ENCODE assay signal across 20 cellular contexts in genomic region chr9:111910428-111910827, GRCh38. TPM values are rescaled to one million over a fixed set of nuclear protein-coding genes. Genes with fewer than 3 reads are reported as not detected.
A peak's percentile ranks its signal among the peaks of the same experiment; 100 is the strongest.
DNase-seq lines count a peak whose midpoint lies in the region; ATAC-seq and TF ChIP-seq lines count a peak whose summit lies in the region.
"Had no signal": no experiment of that assay in that cellular context is flagged by ENCODE, and none has a peak within 500 bp of the region (broad histone marks: within the 10 kb centered on the region; RNA-seq: fewer than 3 reads in every experiment).

No MANE protein-coding gene starts in this region.

- H4K91ac ChIP-seq in IMR-90 (ENCODE audit: insufficient read depth, low read depth, low read length): no peak overlapping the region

- dilution Hi-C loops in IMR-90 (cut with HindIII; ENCODE audit: low sequenced_read_pairs, unreplicated experiment): no loop called here

- H3K79me1 ChIP-seq in IMR-90 (ENCODE audit: low read depth in 1 of 2, low read length in 2 of 2): peaks cover 0 to 47% of the 10 kb centered on the region in 2 experiments; a peak in 2 of 4 replicates

- TF ChIP-seq POLR2A in IMR-90 (IDR thresholded peaks at IDR 0.05; ENCODE audit: low read depth, low read length) (no peak), spleen (IDR thresholded peaks at IDR 0.05) (no peak), ovary (IDR thresholded peaks at IDR 0.05) (no peak)

- no peak overlapping the region for H4K8ac ChIP-seq in IMR-90 (ENCODE audit: low read depth in 2 of 2, low read length in 2 of 2)

- H3K9ac ChIP-seq in IMR-90 (ENCODE audit: low read depth, low read length): no peak overlapping the region

- no peak overlapping the region for H3K4ac ChIP-seq in IMR-90 (ENCODE audit: low read depth, low read length)

- CTCF ChIA-PET in IMR-90 (lab: Yijun Ruan, JAX): no interaction called here

- H3K27me3 ChIP-seq in IMR-90 (ENCODE audit: control insufficient read depth, insufficient read depth, low read length): no peaks in the 10 kb centered on the region
- no peaks in the 10 kb centered on the region for H3K27me3 ChIP-seq in spleen (replicated peaks in 1 of 7)
- no peaks in the 10 kb centered on the region for H3K27me3 ChIP-seq in ovary
- H3K27me3 ChIP-seq: heart right ventricle, Peyer's patch, upper lobe of right lung had no signal

- H4K20me1 ChIP-seq in IMR-90 (ENCODE audit: insufficient read depth, low read length): peaks cover 99% of the 10 kb centered on the region

- BruUV-seq in IMR-90 (replicated peaks; lab: Mats Ljungman, UMichigan): no TSS peak

- POLR2A ChIA-PET in IMR-90 (lab: Charles Lee; ENCODE audit: unreplicated experiment): no interaction called here

- H3K4me3 Mint-ChIP-seq in activated CD4-positive, alpha-beta T cell treated with anti-CD3 and anti-CD28 coated beads, Interleukin-2, amount 10 ng/mL, durations not matched to agents 24 days and 14 days: peak overlapping the region; percentile 0
- H3K4me3 Mint-ChIP-seq in activated naive CD8-positive, alpha-beta T cell: peak overlapping the region; percentile 33

- H2BK15ac ChIP-seq in IMR-90 (ENCODE audit: low read depth, low read length): no peak overlapping the region

- H2BK20ac ChIP-seq in IMR-90 (ENCODE audit: low read depth, low read length): no peak overlapping the region

- H3K27me3 Mint-ChIP-seq in activated CD4-positive, alpha-beta T cell treated with anti-CD3 and anti-CD28 coated beads, Interleukin-2, amount 10 ng/mL, durations not matched to agents 24 days and 14 days: no peaks in the 10 kb centered on the region
- no peaks in the 10 kb centered on the region for H3K27me3 Mint-ChIP-seq in activated naive CD8-positive, alpha-beta T cell

- TF ChIP-seq CTCF in IMR-90 (conservative IDR thresholded peaks at IDR 0.05; ENCODE audit: low read depth, low read length) (no peak), spleen (IDR thresholded peaks at IDR 0.05 in 8 of 11, conservative IDR thresholded peaks at IDR 0.05 in 3 of 11) (no peak), ovary (IDR thresholded peaks at IDR 0.05) (no peak)

- no peak overlapping the region for H3K14ac ChIP-seq in IMR-90 (replicated peaks; ENCODE audit: low read depth, low read length)

- H3K4me1 Mint-ChIP-seq in activated CD4-positive, alpha-beta T cell treated with anti-CD3 and anti-CD28 coated beads, Interleukin-2, amount 10 ng/mL, durations not matched to agents 24 days and 14 days: peaks cover 54% of the 10 kb centered on the region
- peaks cover 91% of the 10 kb centered on the region for H3K4me1 Mint-ChIP-seq in activated naive CD8-positive, alpha-beta T cell (ENCODE audit: low read depth)

- H3K23ac ChIP-seq in IMR-90 (ENCODE audit: low read depth, low read length): no peak overlapping the region

- no peak for TF ChIP-seq EP300 in ovary (IDR thresholded peaks at IDR 0.05)

- peaks cover 13% of the 10 kb centered on the region for H3K36me3 ChIP-seq in IMR-90 (ENCODE audit: control insufficient read depth, insufficient read depth, low read length)
- H3K36me3 ChIP-seq in spleen: peaks cover 0 to 29% (median 0%) of the 10 kb centered on the region in 6 donors
- H3K36me3 ChIP-seq in ovary: no peaks in the 10 kb centered on the region
- H3K36me3 ChIP-seq: Peyer's patch had no signal

- H3K4me1 ChIP-seq in IMR-90 (ENCODE audit: control insufficient read depth, insufficient read depth, low read length) (peaks cover 29% of the 10 kb centered on the region), spleen (peaks cover 64 to 100% (median 95%) of the 10 kb centered on the region in 6 donors), ovary (ENCODE audit: insufficient read depth) (peaks cover 9% of the 10 kb centered on the region)

- H3K27ac ChIP-seq in IMR-90 (ENCODE audit: insufficient read depth, low read length) (no peak overlapping the region), spleen (peak overlapping the region in 6 of 8 donors; percentile 11 to 97 (median 66)), ovary (no peak overlapping the region)
- H3K27ac ChIP-seq: C4-2B, heart right ventricle, upper lobe of right lung had no signal

- no peak overlapping the region for H2BK120ac ChIP-seq in IMR-90 (ENCODE audit: low read depth, low read length)

- no peak overlapping the region for H4K5ac ChIP-seq in IMR-90 (ENCODE audit: low read depth, low read length)

- peak overlapping the region; percentile 2 for H3K27ac Mint-ChIP-seq in activated CD4-positive, alpha-beta T cell treated with anti-CD3 and anti-CD28 coated beads, Interleukin-2, amount 10 ng/mL, durations not matched to agents 24 days and 14 days
- H3K27ac Mint-ChIP-seq in activated naive CD8-positive, alpha-beta T cell: peak overlapping the region; percentile 71

- TF ChIP-seq RAD21 in IMR-90 (IDR thresholded peaks at IDR 0.05; ENCODE audit: low read length): no peak

- intact Hi-C loops in activated CD4-positive, alpha-beta T cell treated with anti-CD3 and anti-CD28 coated beads, Interleukin-2, amount 10 ng/mL, durations not matched to agents 24 days and 14 days (cut with micrococcal nuclease): loop anchor here (1.0 kb wide), 1 partner anchor 13 kb away; no protein-coding TSS in a partner anchor
- intact Hi-C loops in IMR-90 (cut with micrococcal nuclease): no loop called here
- intact Hi-C loops in spleen (cut with DNase I; ENCODE audit: low total_unique reads): no loop called here
- intact Hi-C loops in ovary (cut with DNase I): no loop called here

- H3K56ac ChIP-seq in IMR-90 (ENCODE audit: extremely low read depth, insufficient read depth, low read length): no peak overlapping the region

- no peak overlapping the region for H2BK5ac ChIP-seq in IMR-90 (ENCODE audit: low read depth, low read length, poor library complexity, severe bottlenecking)

- H3K9me1 ChIP-seq in IMR-90 (ENCODE audit: insufficient read depth, low read length): peaks cover 33% of the 10 kb centered on the region

- ATAC-seq in IMR-90 (ENCODE audit: low read depth) (no peak), HG02938 (IDR thresholded peaks at IDR 0.05; ENCODE audit: unreplicated experiment) (no peak)
- ATAC-seq: heart right ventricle, SK-N-SH treated with all-trans-retinoic acid at 6 μM for 48 hours, upper lobe of right lung had no signal

- H2AFZ ChIP-seq in IMR-90 (replicated peaks; ENCODE audit: low read length, poor library complexity): no peak overlapping the region

- in situ Hi-C loops in IMR-90 (cut with MboI; ENCODE audit: low sequenced_read_pairs): no loop called here

- no peak overlapping the region for H2AK9ac ChIP-seq in IMR-90 (replicated peaks; ENCODE audit: low read depth, low read length, poor library complexity)

- DNase-seq in activated CD4-positive, alpha-beta T cell treated with anti-CD3 and anti-CD28 coated beads, Interleukin-2, amount 10 ng/mL, durations not matched to agents 24 days and 14 days: no peak
- no peak for DNase-seq in activated CD4-positive, alpha-beta T cell treated with anti-CD3 and anti-CD28 coated beads for 1 hour
- no peak for DNase-seq in IMR-90
- no peak for DNase-seq in spleen
- no peak for DNase-seq in NCI-H2081 (lab: John Stamatoyannopoulos, UW)
- no peak for DNase-seq in ovary
- DNase-seq: central memory CD4-positive, alpha-beta T cell; DMS79 treated with DMSO at 0.1 percent for 48 hours; effector CD8-positive, alpha-beta T cell; heart right ventricle; midbrain; MV-4-11; NCI-H2029 treated with DMSO at 0.1 percent for 48 hours; Peyer's patch; stimulated activated CD4-positive, alpha-beta T cell treated with anti-CD3 and anti-CD28 coated beads, Interleukin-4, amount 100 ng/mL, for 4 hours; upper lobe of right lung had no signal

- H3K4me2 ChIP-seq in IMR-90 (ENCODE audit: low read depth, low read length): peak overlapping the region; percentile 38; the same call in 1 of the 2 replicates

- H3K9me3 ChIP-seq in IMR-90 (ENCODE audit: control insufficient read depth, insufficient read depth, low read length) (no peaks in the 10 kb centered on the region), spleen (no peaks in the 10 kb centered on the region), ovary (no peaks in the 10 kb centered on the region)
- H3K9me3 ChIP-seq: heart right ventricle, Peyer's patch, upper lobe of right lung had no signal

- H2AK5ac ChIP-seq in IMR-90 (ENCODE audit: low read depth, low read length): no peak overlapping the region

- H3K4me3 ChIP-seq in IMR-90 (ENCODE audit: insufficient read depth, low read depth, low read length): no peak overlapping the region
- no peak overlapping the region for H3K4me3 ChIP-seq in spleen
- H3K4me3 ChIP-seq in ovary: no peak overlapping the region
- H3K4me3 ChIP-seq: heart right ventricle, Peyer's patch, upper lobe of right lung had no signal

- no CpG with 5 or more reads among the region's 6 CpGs for WGBS in IMR-90 (ENCODE audit: extremely low coverage in 2 of 2, insufficient read length in 1 of 2), 2 experiments
- WGBS in spleen, 5 donors: 69 to 80% (median 70%) methylated on average over 6 of the region's 6 CpGs
- WGBS in ovary, 3 donors: 81 to 94% (median 91%) methylated on average over 6 of the region's 6 CpGs

- no peaks in the 10 kb centered on the region for H3K9me3 Mint-ChIP-seq in activated CD4-positive, alpha-beta T cell treated with anti-CD3 and anti-CD28 coated beads, Interleukin-2, amount 10 ng/mL, durations not matched to agents 24 days and 14 days
- H3K9me3 Mint-ChIP-seq in activated naive CD8-positive, alpha-beta T cell (ENCODE audit: low read depth): no peaks in the 10 kb centered on the region

- H3K36me3 Mint-ChIP-seq in activated CD4-positive, alpha-beta T cell treated with anti-CD3 and anti-CD28 coated beads, Interleukin-2, amount 10 ng/mL, durations not matched to agents 24 days and 14 days (ENCODE audit: low read depth): peaks cover 18% of the 10 kb centered on the region
- peaks cover 2% of the 10 kb centered on the region for H3K36me3 Mint-ChIP-seq in activated naive CD8-positive, alpha-beta T cell

- no peak overlapping the region for H3K18ac ChIP-seq in IMR-90 (ENCODE audit: low read depth, low read length)

TF ChIP-seq in IMR-90, 13 proteins besides CTCF, POLR2A, EP300 and RAD21 (continues in another document):
- no peak for TF ChIP-seq MAFK (IDR thresholded peaks at IDR 0.05; ENCODE audit: low read depth, low read length)
- TF ChIP-seq RCOR1 (IDR thresholded peaks at IDR 0.05; ENCODE audit: insufficient replicate concordance, low read length): no peak

RNA-seq across cellular contexts. Expression of gene UGCG, which starts 13.8 kb away (rescaled TPM):
- 19.9 and 22.4 TPM in 2 replicates for total RNA-seq in activated CD4-positive, alpha-beta T cell treated with anti-CD3 and anti-CD28 coated beads, Interleukin-2, amount 10 ng/mL, durations not matched to agents 24 days and 14 days
- total RNA-seq in IMR-90 (2012; rRNA removed) (104 and 234 TPM in 2 replicates), spleen (100 to 1,000 TPM in 3 of 7 donors, 10 to 100 TPM in 4; 62.8 to 178 (median 100.0) TPM), ovary (10 to 100 TPM; 18.6 to 74.1 (median 22.5) TPM)
- polyA plus RNA-seq in IMR-90 (2012; rRNA removed) (70.8 and 84.2 TPM in 2 replicates), spleen (10 to 100 TPM; 18.1 to 23.8 (median 20.7) TPM), ovary (10 to 100 TPM; 13.1 to 15.5 TPM)
- polyA plus RNA-seq in IMR-90 (2012; cell fraction: cytosol; rRNA removed): 24.9 and 26.2 TPM in 2 replicates
- 14.6 and 101 TPM in 2 replicates for polyA plus RNA-seq in IMR-90 (2012; cell fraction: nucleus; rRNA removed; ENCODE audit: low replicate concordance)

Comparison
In these comparisons a context has a peak if more than half of its experiments do, and no peak if none do; other contexts are left out.
1. H3K27ac ChIP-seq: peak in spleen (6 of 8); none in IMR-90 (single experiment) and ovary (0 of 2).